Comparison of ENCODE assay signal across 8 cellular contexts in the genomic region with DNA sequence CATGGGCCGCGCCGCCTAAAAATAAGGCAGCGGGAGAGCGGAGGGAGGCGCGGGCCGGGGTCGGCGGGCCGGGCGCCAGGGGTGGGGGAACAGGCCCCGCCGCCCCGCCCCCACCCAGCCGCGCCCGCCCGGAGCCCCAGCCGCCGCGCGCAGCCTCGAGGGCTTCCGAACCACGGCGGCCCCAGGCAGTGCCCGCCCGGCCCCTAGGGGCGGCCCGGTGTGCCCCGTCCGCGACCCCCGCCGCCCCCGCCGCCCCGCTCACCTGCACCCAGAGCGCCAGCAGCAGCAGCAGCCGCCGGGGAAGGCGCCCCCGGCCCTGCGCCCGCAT. TPM values are rescaled to one million over a fixed set of nuclear protein-coding genes. Genes with fewer than 3 reads are reported as not detected.
DNase-seq lines count a peak whose midpoint lies in the region; ATAC-seq, FAIRE-seq and TF ChIP-seq lines count a peak whose summit lies in the region.

No MANE protein-coding gene starts in this region.

- peak overlapping the region; percentile 59 for H3K4me3 ChIP-seq in A549
- H3K4me3 ChIP-seq in HUES48 (ENCODE audit: low read depth, low read length) = peak overlapping the region; percentile 61; the same call in 1 of the 2 replicates
- H3K4me3 ChIP-seq in mucosa of rectum (ENCODE audit: low read length in 2 of 2) = peak overlapping the region; percentile 23 to 44

- ATAC-seq in A549 = no peak
- ATAC-seq in GM21390 (IDR thresholded peaks at IDR 0.05; ENCODE audit: unreplicated experiment) = no peak
- ATAC-seq in GM18517 (IDR thresholded peaks at IDR 0.05; ENCODE audit: unreplicated experiment) = no peak

- peaks cover 24% of the 10 kb centered on the region for H3K4me1 Mint-ChIP-seq in chondrocyte (ENCODE audit: low read depth)

- no peak for TF ChIP-seq EP300 in A549 (IDR thresholded peaks at IDR 0.05)

- DNase-seq in A549 (ENCODE audit: low read depth in 1 of 2, low spot score in 1 of 2) = no peak
- no peak for DNase-seq in chondrocyte (ENCODE audit: low spot score)
- DNase-seq in GM10248 (ENCODE audit: extremely low spot score) = no peak
- DNase-seq in CD1c-positive myeloid dendritic cell (ENCODE audit: extremely low spot score) = no peak

- no peak for TF ChIP-seq POLR2A in A549 (IDR thresholded peaks at IDR 0.05; ENCODE audit: low read length)

- H3K27me3 ChIP-seq in HUES48 (ENCODE audit: control insufficient read depth, insufficient read depth, low read length) (peaks cover 20% of the 10 kb centered on the region), mucosa of rectum (ENCODE audit: control insufficient read depth in 2 of 2, insufficient read depth in 2 of 2, low read length in 2 of 2) (peaks cover 5 to 13% of the 10 kb centered on the region in 2 donors)

- 0% methylated on average over 1 of the region's 46 CpGs for WGBS in A549 (ENCODE audit: missing lambda C conversion rate)

- H3K36me3 ChIP-seq in HUES48 (ENCODE audit: control insufficient read depth, insufficient read depth, low read length) (no peaks in the 10 kb centered on the region), mucosa of rectum (ENCODE audit: control insufficient read depth in 2 of 2, insufficient read depth in 2 of 2, low read length in 2 of 2) (no peaks in the 10 kb centered on the region)

- H3K27me3 Mint-ChIP-seq in chondrocyte (ENCODE audit: low read depth) = no peaks in the 10 kb centered on the region

- POLR2A ChIA-PET in A549 (lab: Yijun Ruan, JAX) = interaction anchor here (1.2 to 3.3 kb wide), 4 partner anchors 13 to 81 kb away, joined by 3 to 11 read pairs (median 6); a partner anchor contains a TSS
- POLR2A ChIA-PET in GM10248 (lab: Yijun Ruan, JAX) = no interaction called here

- no peak for FAIRE-seq in A549 (lab: Jason Lieb, UNC)

- H3K4me3 Mint-ChIP-seq in chondrocyte (ENCODE audit: unreplicated experiment) = peak overlapping the region; percentile 60

- H3K27ac Mint-ChIP-seq in chondrocyte (ENCODE audit: unreplicated experiment) = no peak overlapping the region

- TF ChIP-seq RAD21 in A549 (conservative IDR thresholded peaks at IDR 0.05 in 1 of 2, IDR thresholded peaks at IDR 0.05 in 1 of 2) = no peak

- CTCF ChIA-PET in A549 (lab: Yijun Ruan, JAX) (interaction anchor here (0.6 to 15.2 kb wide), 10 partner anchors 9 to 195 kb away, joined by 3 to 132 read pairs (median 6); a partner anchor contains a TSS), GM10248 (lab: Yijun Ruan, JAX) (no interaction called here)

- no peaks in the 10 kb centered on the region for H3K36me3 Mint-ChIP-seq in chondrocyte (ENCODE audit: low read depth)

- H3K9me3 Mint-ChIP-seq in chondrocyte (ENCODE audit: low read depth) = no peaks in the 10 kb centered on the region

- TF ChIP-seq CTCF in A549 (IDR thresholded peaks at IDR 0.05) (no peak), chondrocyte (IDR thresholded peaks at IDR 0.05) (no peak), GM10248 (IDR thresholded peaks at IDR 0.05; ENCODE audit: control extremely low read depth, extremely low read depth, low read depth, missing control alignments) (no peak)

- H3K27ac ChIP-seq in A549 (peak overlapping the region; percentile 66 to 90), HUES48 (ENCODE audit: low read depth, low read length) (no peak overlapping the region), mucosa of rectum (ENCODE audit: low read depth in 2 of 2, low read length in 2 of 2) (no peak overlapping the region)

- no peaks in the 10 kb centered on the region for H3K9me3 ChIP-seq in A549
- no peaks in the 10 kb centered on the region for H3K9me3 ChIP-seq in HUES48 (ENCODE audit: control insufficient read depth, insufficient read depth, low read length)
- no peaks in the 10 kb centered on the region for H3K9me3 ChIP-seq in mucosa of rectum (ENCODE audit: control insufficient read depth in 2 of 2, low read length in 2 of 2)

- H3K9ac ChIP-seq in HUES48 (ENCODE audit: low read depth, low read length) (no peak overlapping the region), mucosa of rectum (ENCODE audit: low read depth in 1 of 2, low read length in 2 of 2) (no peak overlapping the region)

- H3K4me1 ChIP-seq in A549 = peaks cover 33% of the 10 kb centered on the region
- peaks cover 5% of the 10 kb centered on the region; the same call in 1 of the 2 replicates for H3K4me1 ChIP-seq in HUES48 (ENCODE audit: control insufficient read depth, insufficient read depth, low read length)
- H3K4me1 ChIP-seq in mucosa of rectum (ENCODE audit: control insufficient read depth in 2 of 2, insufficient read depth in 2 of 2, low read length in 2 of 2) = peaks cover 7 to 8% of the 10 kb centered on the region in 2 donors

- H3K4me2 ChIP-seq in A549 = peak overlapping the region; percentile 95

TF ChIP-seq in A549, 52 proteins besides CTCF, POLR2A, EP300 and RAD21:
- TF ChIP-seq ZFP36 (IDR thresholded peaks at IDR 0.05; ENCODE audit: borderline replicate concordance, partially characterized antibody) (no peak), JUNB (IDR thresholded peaks at IDR 0.05) (no peak)

RNA-seq across cellular contexts. Expression of a gene that starts 0.5 kb away (rescaled TPM):
- 4.8 and 5.9 TPM in 2 replicates for polyA plus RNA-seq in A549 (2011; rRNA removed)
- polyA plus RNA-seq in A549 (2012; cell fraction: cytosol; rRNA removed) = 26.3 and 28.3 TPM in 2 replicates
- polyA plus RNA-seq in A549 (2012; cell fraction: nucleus; rRNA removed) = 145 and 149 TPM in 2 replicates
- polyA plus RNA-seq in A549 (2017; fragmentation: RNase III; extraction: RNeasy Plus Mini Kit Qiagen cat#74134 plus additional on column Dnase treatment) = 20.4 to 26.8 TPM (median 22.5 TPM) in 3 replicates
- 3.7 and 7.7 TPM in 2 replicates for polyA minus RNA-seq in A549 (2011; rRNA and poly(A)+ RNA removed)
- 8.3 to 18.2 TPM (median 16.8 TPM) in 3 replicates for total RNA-seq in chondrocyte

RNA-seq across cellular contexts. Expression of a gene that starts 13.1 kb away (rescaled TPM):
- polyA plus RNA-seq in A549 (2011; rRNA removed) (11.3 and 12.6 TPM in 2 replicates), A549 (2017; fragmentation: RNase III; extraction: RNeasy Plus Mini Kit Qiagen cat#74134 plus additional on column Dnase treatment) (27.8 to 31.3 TPM (median 30.7 TPM) in 3 replicates)
- polyA plus RNA-seq in A549 (2012; cell fraction: cytosol; rRNA removed) = 35.8 and 42.3 TPM in 2 replicates
- polyA plus RNA-seq in A549 (2012; cell fraction: nucleus; rRNA removed) = 67.4 and 72.4 TPM in 2 replicates
- 5.1 and 8.4 TPM in 2 replicates for polyA minus RNA-seq in A549 (2011; rRNA and poly(A)+ RNA removed)
- 13.7 to 37.4 TPM (median 35.0 TPM) in 3 replicates for total RNA-seq in chondrocyte

Comparison
In these comparisons a context has a peak if more than half of its experiments do, and no peak if none do; other contexts are left out.
1. H3K27ac ChIP-seq: peak in A549 (2 of 2); none in HUES48 (single experiment) and mucosa of rectum (0 of 2).
2. Peak in every context shown above with its lines, with median percentiles within 50 percentile points of each other: H3K4me3 ChIP-seq.